Comparison of ENCODE assay signal across 22 cellular contexts in the genomic region with DNA sequence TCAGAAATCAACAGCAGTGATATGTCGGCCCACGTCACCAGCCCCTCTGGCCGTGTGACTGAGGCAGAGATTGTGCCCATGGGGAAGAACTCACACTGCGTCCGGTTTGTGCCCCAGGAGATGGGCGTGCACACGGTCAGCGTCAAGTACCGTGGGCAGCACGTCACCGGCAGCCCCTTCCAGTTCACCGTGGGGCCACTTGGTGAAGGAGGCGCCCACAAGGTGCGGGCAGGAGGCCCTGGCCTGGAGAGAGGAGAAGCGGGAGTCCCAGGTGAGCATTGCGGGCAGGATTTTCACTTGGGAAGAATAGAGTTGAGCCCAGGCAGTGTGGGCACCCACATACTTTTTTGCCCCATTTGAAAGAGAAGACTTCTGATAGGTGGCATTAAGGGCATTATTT. TPM values are rescaled to one million over a fixed set of nuclear protein-coding genes. Genes with fewer than 3 reads are reported as not detected.
DNase-seq lines count a peak whose midpoint lies in the region; ATAC-seq and TF ChIP-seq lines count a peak whose summit lies in the region.
"Had no signal": no experiment of that assay in that cellular context is flagged by ENCODE, and none has a peak within 500 bp of the region (broad histone marks: within the 10 kb centered on the region; RNA-seq: fewer than 3 reads in every experiment).

No MANE protein-coding gene starts in this region.

- intact Hi-C loops in posterior vena cava (cut with DNase I) (no loop called here), upper lobe of right lung (cut with DNase I) (no loop called here)

- peaks cover 70% of the 10 kb centered on the region for H3K36me3 ChIP-seq in upper lobe of right lung

- peak overlapping the region; percentile 5; the same call in 1 of the 2 replicates for H3K27ac ChIP-seq in C4-2B
- peak overlapping the region; percentile 99 for H3K27ac ChIP-seq in VCaP
- no peak overlapping the region for H3K27ac ChIP-seq in upper lobe of right lung
- H3K27ac ChIP-seq: BLaER1, GM23248 had no signal

- no peak for TF ChIP-seq CTCF in C4-2B (conservative IDR thresholded peaks at IDR 0.05)
- no peak for TF ChIP-seq CTCF in VCaP (conservative IDR thresholded peaks at IDR 0.05)
- no peak for TF ChIP-seq CTCF in upper lobe of right lung (IDR thresholded peaks at IDR 0.05)

- no peaks in the 10 kb centered on the region for H3K9me3 ChIP-seq in upper lobe of right lung
- H3K9me3 ChIP-seq: BLaER1, HAP-1 had no signal

- no peaks in the 10 kb centered on the region for H3K4me1 ChIP-seq in upper lobe of right lung
- H3K4me1 ChIP-seq: BLaER1, HAP-1 had no signal

- peak; percentile 73 for DNase-seq in posterior vena cava (ENCODE audit: low spot score)
- DNase-seq in upper lobe of right lung, result peak; percentile 33
- DNase-seq in effector CD8-positive, alpha-beta T cell (lab: John Stamatoyannopoulos, UW), result no peak
- DNase-seq in hepatic stellate cell (ENCODE audit: low spot score), result no peak
- no peak for DNase-seq in stimulated activated CD4-positive, alpha-beta T cell treated with anti-CD3 and anti-CD28 coated beads, Interleukin-2, amount 100 ng/mL, for 48 hours
- DNase-seq: 8988T; CD8-positive, alpha-beta T cell; DMS 273 treated with DMSO at 0.1 percent for 48 hours; DMS53; DND-41; EL; GM23248 had no signal

- H3K4me3 ChIP-seq in upper lobe of right lung, result no peak overlapping the region
- H3K4me3 ChIP-seq: BLaER1, GM12878, GM23248, HAP-1 had no signal

- ATAC-seq in upper lobe of right lung, result no peak
- ATAC-seq in HG03460 (IDR thresholded peaks at IDR 0.05; ENCODE audit: unreplicated experiment), result no peak
- ATAC-seq: CD8-positive, alpha-beta T cell; GM12878 had no signal

- H3K27me3 ChIP-seq in upper lobe of right lung, result no peaks in the 10 kb centered on the region
- H3K27me3 ChIP-seq: BLaER1 had no signal

RNA-seq across cellular contexts. Expression of gene DNASE1L3, which starts 57.4 kb away (rescaled TPM):
- total RNA-seq in posterior vena cava, result 1 to 10 TPM; 7.5 to 9.3 TPM
- 125 TPM for total RNA-seq in upper lobe of right lung
- total RNA-seq: A673; CD8-positive, alpha-beta T cell; G401; GM23248; H4; HT-29 had no signal

Comparison
In these comparisons a context has a peak if more than half of its experiments do, and no peak if none do; other contexts are left out.
1. DNase-seq: peak in posterior vena cava (single experiment) and upper lobe of right lung (single experiment); none in effector CD8-positive, alpha-beta T cell (single experiment), hepatic stellate cell (single experiment) and stimulated activated CD4-positive, alpha-beta T cell treated with anti-CD3 and anti-CD28 coated beads, Interleukin-2, amount 100 ng/mL, for 48 hours (0 of 2).
2. RNA of gene DNASE1L3, which starts 57.4 kb away (total RNA-seq): 125 TPM in upper lobe of right lung (single experiment); 7.5 to 9.3 TPM in posterior vena cava; every median in the first group is over 10 times any median in the second.